18 cellular contexts compared by ENCODE assay signal in genomic region chr17:4932756-4933155, GRCh38. TPM values are rescaled to one million over a fixed set of nuclear protein-coding genes. Genes with fewer than 3 reads are reported as not detected.
DNase-seq lines count a peak whose midpoint lies in the region; ATAC-seq, FAIRE-seq and TF ChIP-seq lines count a peak whose summit lies in the region.
"Had no signal": no experiment of that assay in that cellular context is flagged by ENCODE, and none has a peak within 500 bp of the region (broad histone marks: within the 10 kb centered on the region; RNA-seq: fewer than 3 reads in every experiment).

No MANE protein-coding gene starts in this region.

- H3K4me3 Mint-ChIP-seq in activated T-helper 17 cell treated with anti-CD3 and anti-CD28 coated beads, Interleukin-2, amount 50 U/mL, for 72 hours = no peak overlapping the region
- no peak overlapping the region for H3K4me3 Mint-ChIP-seq in neural progenitor cell

- no peak overlapping the region for H2BK15ac ChIP-seq in H1 (ENCODE audit: low read length)

- no peaks in the 10 kb centered on the region for H3K23me2 ChIP-seq in H1 (ENCODE audit: low read depth, low read length)

- H3F3A ChIP-seq in neural progenitor cell (ENCODE audit: low read depth) = peaks cover 3% of the 10 kb centered on the region

- no peak overlapping the region for H3K14ac ChIP-seq in H1 (ENCODE audit: insufficient read length)

- H3K27me3 ChIP-seq in H1 (replicated peaks in 1 of 4; ENCODE audit: control insufficient read depth in 3 of 4, extremely low read depth in 1 of 4, insufficient read depth in 3 of 4, low read length in 3 of 4) = no peaks in the 10 kb centered on the region
- H3K27me3 ChIP-seq in neural progenitor cell = no peaks in the 10 kb centered on the region

- H3K9ac ChIP-seq in H1 (replicated peaks in 1 of 4; ENCODE audit: extremely low read depth in 1 of 4, low read depth in 3 of 4, low read length in 3 of 4) = no peak overlapping the region
- H3K9ac ChIP-seq in neural progenitor cell = no peak overlapping the region
- H3K9ac ChIP-seq: KMS-11, SK-N-SH had no signal

- no peak overlapping the region for H3K4ac ChIP-seq in H1 (replicated peaks; ENCODE audit: insufficient read length, low read depth, low read length)

- no peak overlapping the region for H3K18ac ChIP-seq in H1 (ENCODE audit: extremely low read depth, low read length)

- no peak overlapping the region for H2BK20ac ChIP-seq in H1 (ENCODE audit: low read length)

- no peak overlapping the region for H2BK120ac ChIP-seq in H1 (replicated peaks; ENCODE audit: low read depth, low read length)

- H4K91ac ChIP-seq in H1 (replicated peaks; ENCODE audit: insufficient read length, low read length) = no peak overlapping the region

- H3K36me3 ChIP-seq in H1 (ENCODE audit: control insufficient read depth in 2 of 4, insufficient read depth in 4 of 4, low read length in 3 of 4) (peaks cover 6 to 10% (median 7%) of the 10 kb centered on the region in 4 experiments), neural progenitor cell (no peaks in the 10 kb centered on the region)

- H3K27me3 Mint-ChIP-seq in activated T-helper 17 cell treated with anti-CD3 and anti-CD28 coated beads, Interleukin-2, amount 50 U/mL, for 72 hours = no peaks in the 10 kb centered on the region
- H3K27me3 Mint-ChIP-seq in neural progenitor cell (ENCODE audit: insufficient read depth, low read depth) = peaks cover 6% of the 10 kb centered on the region

- CTCF ChIA-PET in H1 (lab: Charles Lee; ENCODE audit: partially characterized antibody) = interaction anchor here (1.2 to 1.5 kb wide), 3 partner anchors 10 to 40 kb away, joined by 4 to 10 read pairs (median 4); no protein-coding TSS in a partner anchor
- CTCF ChIA-PET in RWPE1 (lab: Yijun Ruan, JAX) = interaction anchor here (1.0 kb wide), 1 partner anchor 24 kb away, joined by 3 read pairs; no protein-coding TSS in a partner anchor

- no peaks in the 10 kb centered on the region; the same call in 1 of the 2 replicates for H3K79me1 ChIP-seq in H1 (ENCODE audit: low read depth, low read length)

- WGBS in H1 (ENCODE audit: extremely low coverage in 1 of 2, insufficient coverage in 1 of 2, insufficient read length in 1 of 2, insufficient replicate concordance in 2 of 2, low coverage in 1 of 2, low lambda C conversion rate in 2 of 2, missing lambda C conversion rate in 1 of 2), 2 experiments = 94% methylated on average over 12 of the region's 12 CpGs; no CpG with 5 or more reads in 1 of the 2 experiments

- POLR2A ChIA-PET in H1 (lab: Charles Lee; ENCODE audit: partially characterized antibody) = interaction anchor here (1.0 to 3.0 kb wide), 13 partner anchors 9 to 129 kb away, joined by 3 to 27 read pairs (median 5); partner anchors contain the start of genes ENO3 and PFN1
- POLR2A ChIA-PET in RWPE1 (lab: Yijun Ruan, JAX; ENCODE audit: low non-redundant PET) = no interaction called here

- no peak overlapping the region for H2AFZ ChIP-seq in H1 (ENCODE audit: low read length)
- H2AFZ ChIP-seq in neural progenitor cell (replicated peaks) = no peak overlapping the region

- no peak overlapping the region for H3K56ac ChIP-seq in H1 (replicated peaks; ENCODE audit: insufficient read length, low read depth, low read length)

- peaks cover 21% of the 10 kb centered on the region for H3K4me1 Mint-ChIP-seq in activated T-helper 17 cell treated with anti-CD3 and anti-CD28 coated beads, Interleukin-2, amount 50 U/mL, for 72 hours
- H3K4me1 Mint-ChIP-seq in neural progenitor cell = peaks cover 2% of the 10 kb centered on the region

- no peak overlapping the region for H2BK12ac ChIP-seq in H1 (ENCODE audit: low read depth, low read length)

- H3K9me3 Mint-ChIP-seq in activated T-helper 17 cell treated with anti-CD3 and anti-CD28 coated beads, Interleukin-2, amount 50 U/mL, for 72 hours = no peaks in the 10 kb centered on the region
- no peaks in the 10 kb centered on the region for H3K9me3 Mint-ChIP-seq in neural progenitor cell
- H3K9me3 Mint-ChIP-seq: H9 had no signal

- H3K4me1 ChIP-seq in H1 (replicated peaks in 1 of 4; ENCODE audit: control insufficient read depth in 3 of 4, insufficient read depth in 4 of 4, low read length in 3 of 4) (peaks cover 0 to 3% (median 0%) of the 10 kb centered on the region in 4 experiments; a peak in 3 of 7 replicates), neural progenitor cell (no peaks in the 10 kb centered on the region)

- TF ChIP-seq EP300 in H1 (IDR thresholded peaks at IDR 0.05; ENCODE audit: borderline replicate concordance in 1 of 2, low read depth in 2 of 2, low read length in 2 of 2) = no peak

- FAIRE-seq in H1 (lab: Jason Lieb, UNC) = no peak

- no peak overlapping the region for H4K5ac ChIP-seq in H1 (ENCODE audit: insufficient read length, low read depth, low read length)

- no peak overlapping the region for H4K8ac ChIP-seq in H1 (ENCODE audit: extremely low read depth, insufficient read depth, low read length)

- H3K4me2 ChIP-seq in H1 (ENCODE audit: insufficient read depth in 1 of 2, low read depth in 2 of 2, low read length in 2 of 2) (no peak overlapping the region), neural progenitor cell (no peak overlapping the region)
- H3K4me2 ChIP-seq: KMS-11, SK-N-SH had no signal

- no peak for ATAC-seq in activated T-helper 17 cell treated with anti-CD3 and anti-CD28 coated beads, Interleukin-2, amount 50 U/mL, for 72 hours (replicated peaks)
- no peak for ATAC-seq in GM19035 (IDR thresholded peaks at IDR 0.05; ENCODE audit: unreplicated experiment)

- H4K20me1 ChIP-seq in H1 (replicated peaks in 1 of 2; ENCODE audit: control insufficient read depth in 1 of 2, insufficient read depth in 2 of 2, low read length in 2 of 2) = peaks cover 0 to 1% of the 10 kb centered on the region in 2 experiments
- H4K20me1 ChIP-seq in neural progenitor cell (ENCODE audit: low read depth) = no peaks in the 10 kb centered on the region

- H3K27ac ChIP-seq in H1 (ENCODE audit: low read depth, low read length) = no peak overlapping the region
- no peak overlapping the region for H3K27ac ChIP-seq in neural progenitor cell
- H3K27ac ChIP-seq in RWPE1 = no peak overlapping the region
- H3K27ac ChIP-seq: C4-2B, KMS-11 had no signal

- H3K23ac ChIP-seq in H1 (ENCODE audit: insufficient read length) = no peak overlapping the region

- DNase-seq in H1 (ENCODE audit: low read depth in 1 of 2, low spot score in 2 of 2) (no peak), neural progenitor cell (ENCODE audit: low spot score) (no peak), RWPE1 (ENCODE audit: low spot score) (no peak)
- DNase-seq: DMS79, H9, MV-4-11, NCI-H187, NCI-H2107, NCI-H226, NCI-H524, NCI-H82, SHP77 treated with DMSO at 0.1 percent for 48 hours, SK-N-SH had no signal

- TF ChIP-seq RAD21 in H1 (IDR thresholded peaks at IDR 0.05 in 1 of 2, conservative IDR thresholded peaks at IDR 0.05 in 1 of 2; ENCODE audit: low read depth in 2 of 2, low read length in 2 of 2) = no peak

- peaks cover 48% of the 10 kb centered on the region for H3K36me3 Mint-ChIP-seq in activated T-helper 17 cell treated with anti-CD3 and anti-CD28 coated beads, Interleukin-2, amount 50 U/mL, for 72 hours (ENCODE audit: low read depth)
- H3K36me3 Mint-ChIP-seq in neural progenitor cell = peaks cover 21% of the 10 kb centered on the region

- H3K79me2 ChIP-seq in H1 (ENCODE audit: control insufficient read depth in 1 of 2, insufficient read depth in 2 of 2, low read length in 2 of 2) (no peaks in the 10 kb centered on the region), neural progenitor cell (ENCODE audit: low read depth) (peaks cover 6% of the 10 kb centered on the region)

- no peak for TF ChIP-seq POLR2A in H1 (IDR thresholded peaks at IDR 0.05; ENCODE audit: control extremely low read depth in 1 of 2, low read depth in 2 of 2, low read length in 2 of 2)

- no peak overlapping the region for H3K4me3 ChIP-seq in H1 (ENCODE audit: extremely low read depth in 1 of 4, insufficient read depth in 2 of 4, low read depth in 3 of 4, low read length in 4 of 4)
- no peak overlapping the region for H3K4me3 ChIP-seq in neural progenitor cell

- H3K9me3 ChIP-seq in H1 (ENCODE audit: insufficient read depth in 2 of 2, low read depth in 1 of 2, low read length in 1 of 2) (no peaks in the 10 kb centered on the region), neural progenitor cell (ENCODE audit: low read depth) (no peaks in the 10 kb centered on the region)
- H3K9me3 ChIP-seq: SK-N-SH had no signal

- H3K27ac Mint-ChIP-seq in activated T-helper 17 cell treated with anti-CD3 and anti-CD28 coated beads, Interleukin-2, amount 50 U/mL, for 72 hours = peak overlapping the region; percentile 47
- peak overlapping the region; percentile 69 for H3K27ac Mint-ChIP-seq in neural progenitor cell

- TF ChIP-seq CTCF in H1 (IDR thresholded peaks at IDR 0.05; ENCODE audit: control extremely low read depth in 1 of 3, insufficient read depth in 1 of 3, low read depth in 1 of 3, low read length in 3 of 3) (no peak), neural progenitor cell (IDR thresholded peaks at IDR 0.05) (no peak), RWPE1 (conservative IDR thresholded peaks at IDR 0.05; ENCODE audit: low read depth) (no peak)

- H2AK5ac ChIP-seq in H1 (ENCODE audit: low read depth, low read length) = no peak overlapping the region

- H2BK5ac ChIP-seq in H1 (ENCODE audit: low read depth, low read length) = peak overlapping the region; percentile 39; the same call in 1 of the 2 replicates

RNA-seq across cellular contexts. Expression of gene GP1BA, which starts 0.7 kb away (rescaled TPM):
- total RNA-seq in activated T-helper 17 cell treated with anti-CD3 and anti-CD28 coated beads, Interleukin-2, amount 50 U/mL, for 72 hours = under 1 TPM in 1 of 2 donors, not detected in 1; 0.11 TPM
- total RNA-seq in H1 (2021; fragmentation: NEBNext Ultra II Directional; extraction: Animal tissue kit (Norgen Biotek cat#: 25700)) = not detected in 2 replicates
- polyA plus RNA-seq in H1 (2011; rRNA removed) = not detected in 2 replicates
- not detected for polyA plus RNA-seq in H1 (2011; cell fraction: cytosol; rRNA removed)
- polyA plus RNA-seq in H1 (2011; cell fraction: nucleus; rRNA removed) = not detected
- polyA plus RNA-seq in H1 (2012, experiment 1 of 2) = 1.6 to 3.1 TPM (median 2.6 TPM) in 4 replicates
- 1.2 TPM for polyA plus RNA-seq in H1 (2012, experiment 2 of 2)
- polyA plus RNA-seq in H1 (2013, experiment 1 of 2) = not detected
- polyA plus RNA-seq in H1 (2013, experiment 2 of 2) = not detected
- not detected in 2 replicates for polyA minus RNA-seq in H1 (2011; rRNA and poly(A)+ RNA removed)
- polyA minus RNA-seq in H1 (2011; cell fraction: cytosol; rRNA and poly(A)+ RNA removed) = not detected
- polyA minus RNA-seq in H1 (2011; cell fraction: nucleus; rRNA and poly(A)+ RNA removed) = not detected
- total RNA-seq in neural progenitor cell (ENCODE audit: low replicate concordance) = not detected in 2 replicates
- total RNA-seq: A673, H9 had no signal
- polyA plus RNA-seq: SK-N-SH had no signal

RNA-seq across cellular contexts. Expression of gene SLC25A11, which starts 7.1 kb away (rescaled TPM):
- total RNA-seq in activated T-helper 17 cell treated with anti-CD3 and anti-CD28 coated beads, Interleukin-2, amount 50 U/mL, for 72 hours = 10 to 100 TPM; 54.7 to 68.5 TPM
- total RNA-seq in H1 (2021; fragmentation: NEBNext Ultra II Directional; extraction: Animal tissue kit (Norgen Biotek cat#: 25700)) = 55.9 and 65.2 TPM in 2 replicates
- 97.0 and 136 TPM in 2 replicates for polyA plus RNA-seq in H1 (2011; rRNA removed)
- 79.9 TPM for polyA plus RNA-seq in H1 (2011; cell fraction: cytosol; rRNA removed)
- polyA plus RNA-seq in H1 (2011; cell fraction: nucleus; rRNA removed) = 129 TPM
- 33.7 to 73.1 TPM (median 65.0 TPM) in 4 replicates for polyA plus RNA-seq in H1 (2012, experiment 1 of 2)
- 73.8 TPM for polyA plus RNA-seq in H1 (2012, experiment 2 of 2)
- polyA plus RNA-seq in H1 (2013, experiment 1 of 2) = 45.3 TPM
- polyA plus RNA-seq in H1 (2013, experiment 2 of 2) = 46.5 TPM
- polyA minus RNA-seq in H1 (2011; rRNA and poly(A)+ RNA removed) = 58.4 and 65.8 TPM in 2 replicates
- 24.7 TPM for polyA minus RNA-seq in H1 (2011; cell fraction: cytosol; rRNA and poly(A)+ RNA removed)
- 61.7 TPM for polyA minus RNA-seq in H1 (2011; cell fraction: nucleus; rRNA and poly(A)+ RNA removed)
- total RNA-seq in neural progenitor cell (ENCODE audit: low replicate concordance) = 35.3 and 61.6 TPM in 2 replicates

RNA-seq across cellular contexts. Expression of gene RNF167, which starts 7.3 kb away (rescaled TPM):
- total RNA-seq in activated T-helper 17 cell treated with anti-CD3 and anti-CD28 coated beads, Interleukin-2, amount 50 U/mL, for 72 hours = 100 to 1,000 TPM; 184 to 197 TPM
- 140 and 147 TPM in 2 replicates for total RNA-seq in H1 (2021; fragmentation: NEBNext Ultra II Directional; extraction: Animal tissue kit (Norgen Biotek cat#: 25700))
- polyA plus RNA-seq in H1 (2011; rRNA removed) = 281 and 284 TPM in 2 replicates
- 157 TPM for polyA plus RNA-seq in H1 (2011; cell fraction: cytosol; rRNA removed)
- polyA plus RNA-seq in H1 (2011; cell fraction: nucleus; rRNA removed) = 259 TPM
- 183 to 210 TPM (median 196 TPM) in 4 replicates for polyA plus RNA-seq in H1 (2012, experiment 1 of 2)
- 259 TPM for polyA plus RNA-seq in H1 (2012, experiment 2 of 2)
- 230 TPM for polyA plus RNA-seq in H1 (2013, experiment 1 of 2)
- polyA plus RNA-seq in H1 (2013, experiment 2 of 2) = 261 TPM
- polyA minus RNA-seq in H1 (2011; rRNA and poly(A)+ RNA removed) = 107 and 125 TPM in 2 replicates
- polyA minus RNA-seq in H1 (2011; cell fraction: cytosol; rRNA and poly(A)+ RNA removed) = 101 TPM
- polyA minus RNA-seq in H1 (2011; cell fraction: nucleus; rRNA and poly(A)+ RNA removed) = 69.3 TPM
- 43.9 and 82.1 TPM in 2 replicates for total RNA-seq in neural progenitor cell (ENCODE audit: low replicate concordance)

RNA-seq across cellular contexts. Expression of gene PFN1, which starts 15.6 kb away (rescaled TPM):
- total RNA-seq in activated T-helper 17 cell treated with anti-CD3 and anti-CD28 coated beads, Interleukin-2, amount 50 U/mL, for 72 hours = 1,000 to 10,000 TPM; 1,346 to 1,950 TPM
- total RNA-seq in H1 (2021; fragmentation: NEBNext Ultra II Directional; extraction: Animal tissue kit (Norgen Biotek cat#: 25700)) = 1,355 and 1,387 TPM in 2 replicates
- 1,949 and 2,147 TPM in 2 replicates for polyA plus RNA-seq in H1 (2011; rRNA removed)
- 1,309 TPM for polyA plus RNA-seq in H1 (2011; cell fraction: cytosol; rRNA removed)
- polyA plus RNA-seq in H1 (2011; cell fraction: nucleus; rRNA removed) = 1,023 TPM
- polyA plus RNA-seq in H1 (2012, experiment 1 of 2) = 1,911 to 2,058 TPM (median 2,001 TPM) in 4 replicates
- 2,250 TPM for polyA plus RNA-seq in H1 (2012, experiment 2 of 2)
- polyA plus RNA-seq in H1 (2013, experiment 1 of 2) = 1,621 TPM
- polyA plus RNA-seq in H1 (2013, experiment 2 of 2) = 1,713 TPM
- 375 and 437 TPM in 2 replicates for polyA minus RNA-seq in H1 (2011; rRNA and poly(A)+ RNA removed)
- polyA minus RNA-seq in H1 (2011; cell fraction: cytosol; rRNA and poly(A)+ RNA removed) = 1,836 TPM
- polyA minus RNA-seq in H1 (2011; cell fraction: nucleus; rRNA and poly(A)+ RNA removed) = 497 TPM
- total RNA-seq in neural progenitor cell (ENCODE audit: low replicate concordance) = 203 and 458 TPM in 2 replicates

RNA-seq across cellular contexts. Expression of gene ENO3, which starts 18.2 kb away (rescaled TPM):
- 10 to 100 TPM; 27.4 to 30.3 TPM for total RNA-seq in activated T-helper 17 cell treated with anti-CD3 and anti-CD28 coated beads, Interleukin-2, amount 50 U/mL, for 72 hours
- 24.1 and 25.7 TPM in 2 replicates for total RNA-seq in H1 (2021; fragmentation: NEBNext Ultra II Directional; extraction: Animal tissue kit (Norgen Biotek cat#: 25700))
- 25.0 and 36.4 TPM in 2 replicates for polyA plus RNA-seq in H1 (2011; rRNA removed)
- polyA plus RNA-seq in H1 (2011; cell fraction: cytosol; rRNA removed) = 40.3 TPM
- polyA plus RNA-seq in H1 (2011; cell fraction: nucleus; rRNA removed) = 152 TPM
- 25.0 to 36.7 TPM (median 34.0 TPM) in 4 replicates for polyA plus RNA-seq in H1 (2012, experiment 1 of 2)
- polyA plus RNA-seq in H1 (2012, experiment 2 of 2) = 31.1 TPM
- 19.9 TPM for polyA plus RNA-seq in H1 (2013, experiment 1 of 2)
- polyA plus RNA-seq in H1 (2013, experiment 2 of 2) = 16.5 TPM
- polyA minus RNA-seq in H1 (2011; rRNA and poly(A)+ RNA removed) = 14.4 and 17.4 TPM in 2 replicates
- 12.0 TPM for polyA minus RNA-seq in H1 (2011; cell fraction: cytosol; rRNA and poly(A)+ RNA removed)
- polyA minus RNA-seq in H1 (2011; cell fraction: nucleus; rRNA and poly(A)+ RNA removed) = 20.1 TPM
- 20.8 and 24.5 TPM in 2 replicates for total RNA-seq in neural progenitor cell (ENCODE audit: low replicate concordance)
